1 cellular context compared by ENCODE assay signal in the genomic region with DNA sequence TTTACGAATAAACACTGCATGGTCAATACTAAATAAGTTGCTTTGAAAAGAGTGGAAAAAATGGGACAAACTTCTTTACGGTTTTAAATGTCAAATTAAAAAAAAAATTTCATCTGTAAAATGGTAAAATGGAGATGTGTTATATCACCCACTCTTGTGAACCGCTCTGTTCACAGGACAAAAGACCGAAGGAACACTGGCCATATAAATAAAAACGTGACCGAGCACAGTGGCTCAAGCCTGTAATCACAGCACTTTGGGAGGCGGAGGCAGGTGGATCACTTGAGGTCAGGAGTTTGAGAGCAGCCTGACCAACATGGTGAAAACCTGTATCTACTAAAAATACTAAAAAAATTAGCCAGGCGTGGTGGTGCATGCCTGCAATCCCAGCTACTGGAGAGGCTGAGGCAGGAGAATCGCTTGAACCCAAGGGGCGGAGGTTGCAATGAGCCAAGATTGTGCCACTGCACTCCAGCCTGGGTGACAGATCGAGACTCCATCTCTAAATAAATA.
TF ChIP-seq lines count a peak whose summit lies in the region.

No MANE protein-coding gene starts in this region.

TF ChIP-seq in PFSK-1, 5 proteins besides CTCF, POLR2A, EP300 and RAD21:
- TF ChIP-seq SIN3A (IDR thresholded peaks at IDR 0.05; ENCODE audit: borderline replicate concordance, insufficient read depth, low read length), result peak; percentile 16; the same call in 1 of the 2 replicates
